Comparison of ENCODE assay signal across 7 cellular contexts in the genomic region with DNA sequence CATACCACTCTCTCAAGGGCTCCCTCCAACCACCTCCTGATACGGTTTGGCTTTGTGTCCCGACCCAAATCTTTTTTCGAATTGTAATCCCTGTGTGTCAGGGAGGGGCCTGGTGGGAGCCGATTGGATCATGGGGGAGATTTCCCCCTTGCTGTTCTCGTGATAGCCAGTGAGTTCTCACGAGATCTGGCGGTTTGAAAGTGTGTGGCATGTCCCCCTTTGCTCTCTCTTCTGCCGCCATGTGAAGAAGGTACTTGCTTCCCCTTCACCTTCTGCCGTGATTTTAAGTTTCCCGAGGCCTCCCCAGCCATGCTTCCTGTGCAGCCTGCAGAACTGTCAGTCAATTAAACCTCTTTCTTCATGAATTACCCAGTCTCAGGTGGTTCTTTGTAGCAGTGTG. TPM values are rescaled to one million over a fixed set of nuclear protein-coding genes. Genes with fewer than 3 reads are reported as not detected.
"Had no signal": no experiment of that assay in that cellular context is flagged by ENCODE, and none has a peak within 500 bp of the region (broad histone marks: within the 10 kb centered on the region; RNA-seq: fewer than 3 reads in every experiment).

No MANE protein-coding gene starts in this region.

- H3K27ac ChIP-seq: KMS-11 had no signal

- DNase-seq: GOT3, H9, HCEC 1CT, IMR-90, KBM-7 had no signal

- H3K9ac ChIP-seq: KMS-11 had no signal

- H3K4me3 Mint-ChIP-seq: H9 had no signal

- H3K4me2 ChIP-seq: KMS-11 had no signal

- H3K27ac Mint-ChIP-seq: H9 had no signal

RNA-seq across cellular contexts. Expression of gene SLC15A1, which starts 34.7 kb away (rescaled TPM):
- total RNA-seq: HT-29, IMR-90 had no signal
- polyA plus RNA-seq: IMR-90 had no signal
